ENCODE assay signal across 2 cellular contexts in the genomic region with DNA sequence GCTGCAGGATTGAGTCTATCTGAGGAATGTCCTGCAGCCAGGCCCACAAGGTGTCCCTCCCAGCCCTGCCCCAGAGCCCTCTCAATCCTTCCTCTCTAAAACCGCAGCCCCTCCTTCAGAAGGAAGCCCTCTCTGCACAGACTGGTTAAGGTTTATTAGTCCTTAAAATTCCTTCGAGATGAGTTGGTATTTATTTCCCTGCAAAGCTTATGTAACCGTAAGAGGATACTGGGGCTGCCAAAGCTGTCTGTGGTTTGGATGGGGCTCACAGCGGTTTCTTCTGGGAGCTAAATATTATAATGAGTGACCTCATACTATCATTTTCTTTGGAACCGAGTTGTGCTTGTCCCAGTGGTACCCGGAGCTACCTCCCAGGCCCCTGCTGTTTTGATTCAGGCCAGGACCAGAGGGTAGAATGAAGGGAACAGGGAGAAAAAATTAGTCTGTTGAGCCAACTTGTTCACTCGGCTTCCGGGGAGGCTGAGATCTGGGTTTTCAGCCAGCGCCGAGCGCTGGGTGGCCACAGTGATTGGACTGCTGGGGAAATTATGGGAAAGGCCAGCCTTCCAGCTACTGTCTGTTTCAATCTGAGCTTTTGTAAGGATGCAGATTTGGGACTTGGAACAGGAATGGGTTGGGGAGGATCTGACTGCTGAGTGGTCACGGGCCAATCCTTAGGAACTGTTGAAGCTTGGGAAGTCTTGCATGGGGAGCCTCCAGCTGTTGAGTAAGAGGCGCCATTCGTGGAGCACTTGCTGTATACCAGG.
A peak's percentile ranks its signal among the peaks of the same experiment; 100 is the strongest.
TF ChIP-seq lines count a peak whose summit lies in the region.

No MANE protein-coding gene starts in this region.

TF ChIP-seq in IMR-90, 13 proteins besides CTCF, POLR2A, EP300 and RAD21:
- TF ChIP-seq, protein P1, sequence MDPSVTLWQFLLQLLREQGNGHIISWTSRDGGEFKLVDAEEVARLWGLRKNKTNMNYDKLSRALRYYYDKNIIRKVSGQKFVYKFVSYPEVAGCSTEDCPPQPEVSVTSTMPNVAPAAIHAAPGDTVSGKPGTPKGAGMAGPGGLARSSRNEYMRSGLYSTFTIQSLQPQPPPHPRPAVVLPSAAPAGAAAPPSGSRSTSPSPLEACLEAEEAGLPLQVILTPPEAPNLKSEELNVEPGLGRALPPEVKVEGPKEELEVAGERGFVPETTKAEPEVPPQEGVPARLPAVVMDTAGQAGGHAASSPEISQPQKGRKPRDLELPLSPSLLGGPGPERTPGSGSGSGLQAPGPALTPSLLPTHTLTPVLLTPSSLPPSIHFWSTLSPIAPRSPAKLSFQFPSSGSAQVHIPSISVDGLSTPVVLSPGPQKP (IDR thresholded peaks at IDR 0.05; ENCODE audit: borderline replicate concordance, low read depth, low read length): no peak
- TF ChIP-seq RFX5 (IDR thresholded peaks at IDR 0.05; ENCODE audit: low read depth, low read length): no peak
- no peak for TF ChIP-seq MAFK (IDR thresholded peaks at IDR 0.05; ENCODE audit: low read depth, low read length)
- TF ChIP-seq CHD1 (IDR thresholded peaks at IDR 0.05; ENCODE audit: low read depth, low read length): no peak
- peak; percentile 30 for TF ChIP-seq RCOR1 (IDR thresholded peaks at IDR 0.05; ENCODE audit: insufficient replicate concordance, low read length)
- peak; percentile 31; the same call in 1 of the 2 replicates for TF ChIP-seq BHLHE40 (IDR thresholded peaks at IDR 0.05; ENCODE audit: low read depth, low read length)
- peak; percentile 72 for TF ChIP-seq CEBPB (IDR thresholded peaks at IDR 0.05; ENCODE audit: low read depth, low read length)
- peak; percentile 36; the same call in 1 of the 2 replicates for TF ChIP-seq MAZ (IDR thresholded peaks at IDR 0.05; ENCODE audit: borderline replicate concordance, low read depth, low read length)
- TF ChIP-seq NFE2L2 (IDR thresholded peaks at IDR 0.05; ENCODE audit: low read depth, low read length): no peak
- TF ChIP-seq SMC3 (IDR thresholded peaks at IDR 0.05; ENCODE audit: low read depth, low read length): no peak; the same call in 1 of the 2 replicates
- peak; percentile 83 for TF ChIP-seq FOS (IDR thresholded peaks at IDR 0.05; ENCODE audit: low read depth, low read length)

TF ChIP-seq in HepG2, 621 proteins besides CTCF, POLR2A, EP300 and RAD21 (continued from another document):
- TF ChIP-seq ZFAT (CRISPR knock-in tag; conservative IDR thresholded peaks at IDR 0.05) (no peak), TEAD3 (CRISPR knock-in tag; optimal IDR thresholded peaks at IDR 0.05; ENCODE audit: borderline replicate concordance) (no peak), FOXK1 (CRISPR knock-in tag; IDR thresholded peaks at IDR 0.05; ENCODE audit: borderline replicate concordance, low read depth) (no peak), TBP (CRISPR knock-in tag; IDR thresholded peaks at IDR 0.05) (no peak)
- TF ChIP-seq, protein P2, sequence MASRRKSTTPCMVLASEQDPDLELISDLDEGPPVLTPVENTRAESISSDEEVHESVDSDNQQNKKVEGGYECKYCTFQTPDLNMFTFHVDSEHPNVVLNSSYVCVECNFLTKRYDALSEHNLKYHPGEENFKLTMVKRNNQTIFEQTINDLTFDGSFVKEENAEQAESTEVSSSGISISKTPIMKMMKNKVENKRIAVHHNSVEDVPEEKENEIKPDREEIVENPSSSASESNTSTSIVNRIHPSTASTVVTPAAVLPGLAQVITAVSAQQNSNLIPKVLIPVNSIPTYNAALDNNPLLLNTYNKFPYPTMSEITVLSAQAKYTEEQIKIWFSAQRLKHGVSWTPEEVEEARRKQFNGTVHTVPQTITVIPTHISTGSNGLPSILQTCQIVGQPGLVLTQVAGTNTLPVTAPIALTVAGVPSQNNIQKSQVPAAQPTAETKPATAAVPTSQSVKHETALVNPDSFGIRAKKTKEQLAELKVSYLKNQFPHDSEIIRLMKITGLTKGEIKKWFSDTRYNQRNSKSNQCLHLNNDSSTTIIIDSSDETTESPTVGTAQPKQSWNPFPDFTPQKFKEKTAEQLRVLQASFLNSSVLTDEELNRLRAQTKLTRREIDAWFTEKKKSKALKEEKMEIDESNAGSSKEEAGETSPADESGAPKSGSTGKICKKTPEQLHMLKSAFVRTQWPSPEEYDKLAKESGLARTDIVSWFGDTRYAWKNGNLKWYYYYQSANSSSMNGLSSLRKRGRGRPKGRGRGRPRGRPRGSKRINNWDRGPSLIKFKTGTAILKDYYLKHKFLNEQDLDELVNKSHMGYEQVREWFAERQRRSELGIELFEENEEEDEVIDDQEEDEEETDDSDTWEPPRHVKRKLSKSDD (CRISPR knock-in tag; IDR thresholded peaks at IDR 0.05; ENCODE audit: low read depth): no peak
- TF ChIP-seq, protein P3, sequence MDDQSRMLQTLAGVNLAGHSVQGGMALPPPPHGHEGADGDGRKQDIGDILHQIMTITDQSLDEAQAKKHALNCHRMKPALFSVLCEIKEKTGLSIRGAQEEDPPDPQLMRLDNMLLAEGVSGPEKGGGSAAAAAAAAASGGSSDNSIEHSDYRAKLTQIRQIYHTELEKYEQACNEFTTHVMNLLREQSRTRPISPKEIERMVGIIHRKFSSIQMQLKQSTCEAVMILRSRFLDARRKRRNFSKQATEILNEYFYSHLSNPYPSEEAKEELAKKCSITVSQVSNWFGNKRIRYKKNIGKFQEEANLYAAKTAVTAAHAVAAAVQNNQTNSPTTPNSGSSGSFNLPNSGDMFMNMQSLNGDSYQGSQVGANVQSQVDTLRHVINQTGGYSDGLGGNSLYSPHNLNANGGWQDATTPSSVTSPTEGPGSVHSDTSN (CRISPR knock-in tag; IDR thresholded peaks at IDR 0.05; ENCODE audit: borderline replicate concordance): no peak
- TF ChIP-seq, protein P4, sequence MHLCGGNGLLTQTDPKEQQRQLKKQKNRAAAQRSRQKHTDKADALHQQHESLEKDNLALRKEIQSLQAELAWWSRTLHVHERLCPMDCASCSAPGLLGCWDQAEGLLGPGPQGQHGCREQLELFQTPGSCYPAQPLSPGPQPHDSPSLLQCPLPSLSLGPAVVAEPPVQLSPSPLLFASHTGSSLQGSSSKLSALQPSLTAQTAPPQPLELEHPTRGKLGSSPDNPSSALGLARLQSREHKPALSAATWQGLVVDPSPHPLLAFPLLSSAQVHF (CRISPR knock-in tag; IDR thresholded peaks at IDR 0.05): no peak
- TF ChIP-seq, protein P5, sequence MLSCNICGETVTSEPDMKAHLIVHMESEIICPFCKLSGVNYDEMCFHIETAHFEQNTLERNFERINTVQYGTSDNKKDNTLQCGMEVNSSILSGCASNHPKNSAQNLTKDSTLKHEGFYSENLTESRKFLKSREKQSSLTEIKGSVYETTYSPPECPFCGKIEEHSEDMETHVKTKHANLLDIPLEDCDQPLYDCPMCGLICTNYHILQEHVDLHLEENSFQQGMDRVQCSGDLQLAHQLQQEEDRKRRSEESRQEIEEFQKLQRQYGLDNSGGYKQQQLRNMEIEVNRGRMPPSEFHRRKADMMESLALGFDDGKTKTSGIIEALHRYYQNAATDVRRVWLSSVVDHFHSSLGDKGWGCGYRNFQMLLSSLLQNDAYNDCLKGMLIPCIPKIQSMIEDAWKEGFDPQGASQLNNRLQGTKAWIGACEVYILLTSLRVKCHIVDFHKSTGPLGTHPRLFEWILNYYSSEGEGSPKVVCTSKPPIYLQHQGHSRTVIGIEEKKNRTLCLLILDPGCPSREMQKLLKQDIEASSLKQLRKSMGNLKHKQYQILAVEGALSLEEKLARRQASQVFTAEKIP (CRISPR knock-in tag; IDR thresholded peaks at IDR 0.05; ENCODE audit: borderline replicate concordance): no peak
